8 cellular contexts compared by ENCODE assay signal in the genomic region with DNA sequence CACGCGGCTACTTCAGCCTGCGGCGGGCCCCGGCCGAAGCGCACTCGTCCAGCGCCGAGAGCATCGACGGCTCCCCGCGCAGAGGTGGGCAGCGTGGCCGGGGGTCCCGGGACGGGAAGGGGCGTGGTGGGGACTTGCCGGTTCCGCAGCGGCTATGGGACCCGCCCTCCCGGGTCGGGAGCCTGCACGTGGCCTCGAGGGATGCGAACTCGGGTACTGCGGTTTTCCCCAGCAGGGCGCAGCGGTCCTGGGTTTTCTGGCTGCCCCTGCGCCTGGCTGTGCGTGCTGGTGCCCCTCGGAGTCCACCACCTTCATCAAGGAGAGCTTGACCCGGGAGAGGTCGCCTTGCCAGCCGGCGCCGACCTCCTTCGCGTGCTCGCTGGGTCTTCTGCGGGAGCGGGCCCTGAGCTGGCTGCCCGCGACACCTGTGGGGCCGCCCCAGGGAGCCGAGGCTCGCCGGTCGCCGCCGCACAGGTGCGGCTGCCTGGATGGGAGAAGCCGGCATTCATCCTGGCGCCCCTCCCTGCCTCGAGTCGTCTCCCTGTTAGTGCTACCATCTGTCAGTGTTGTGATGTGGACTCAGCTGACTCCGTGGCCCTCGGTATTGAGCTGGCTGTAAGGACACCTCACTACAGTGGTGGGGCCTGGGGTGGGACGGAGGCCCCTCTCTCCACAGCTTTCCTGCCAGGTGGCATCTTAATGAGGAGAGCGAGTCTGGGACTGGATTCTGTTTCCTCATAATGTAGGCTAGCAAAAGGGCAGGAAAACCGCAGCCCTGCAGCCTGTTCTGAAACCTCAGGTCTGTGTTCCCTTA.
DNase-seq lines count a peak whose midpoint lies in the region; ATAC-seq and TF ChIP-seq lines count a peak whose summit lies in the region.

No MANE protein-coding gene starts in this region.

- H3K4me3 Mint-ChIP-seq in activated naive CD8-positive, alpha-beta T cell = peak overlapping the region; percentile 64
- H3K4me3 Mint-ChIP-seq in activated naive CD8-positive, alpha-beta T cell treated with anti-CD3 and anti-CD28 coated beads for 36 hours = no peak overlapping the region
- peak overlapping the region; percentile 53 for H3K4me3 Mint-ChIP-seq in activated T-helper 17 cell treated with anti-CD3 and anti-CD28 coated beads, Interleukin-2, amount 50 U/mL, for 72 hours

- intact Hi-C loops in upper lobe of right lung (cut with DNase I) = loop anchor here (10.0 kb wide), 1 partner anchor 54 kb away; no protein-coding TSS in a partner anchor

- peak overlapping the region; percentile 10 for H3K4me3 ChIP-seq in upper lobe of right lung

- no peaks in the 10 kb centered on the region for H3K9me3 ChIP-seq in upper lobe of right lung

- H3K27me3 Mint-ChIP-seq in activated naive CD8-positive, alpha-beta T cell = peaks cover 32% of the 10 kb centered on the region
- peaks cover 53% of the 10 kb centered on the region for H3K27me3 Mint-ChIP-seq in activated naive CD8-positive, alpha-beta T cell treated with anti-CD3 and anti-CD28 coated beads for 36 hours
- peaks cover 29% of the 10 kb centered on the region for H3K27me3 Mint-ChIP-seq in activated T-helper 17 cell treated with anti-CD3 and anti-CD28 coated beads, Interleukin-2, amount 50 U/mL, for 72 hours

- H3K4me1 Mint-ChIP-seq in activated naive CD8-positive, alpha-beta T cell (ENCODE audit: low read depth) = peaks cover 10% of the 10 kb centered on the region
- peaks cover 2% of the 10 kb centered on the region for H3K4me1 Mint-ChIP-seq in activated naive CD8-positive, alpha-beta T cell treated with anti-CD3 and anti-CD28 coated beads for 36 hours
- no peaks in the 10 kb centered on the region for H3K4me1 Mint-ChIP-seq in activated T-helper 17 cell treated with anti-CD3 and anti-CD28 coated beads, Interleukin-2, amount 50 U/mL, for 72 hours

- no peaks in the 10 kb centered on the region for H3K36me3 Mint-ChIP-seq in activated naive CD8-positive, alpha-beta T cell
- no peaks in the 10 kb centered on the region for H3K36me3 Mint-ChIP-seq in activated naive CD8-positive, alpha-beta T cell treated with anti-CD3 and anti-CD28 coated beads for 36 hours
- H3K36me3 Mint-ChIP-seq in activated T-helper 17 cell treated with anti-CD3 and anti-CD28 coated beads, Interleukin-2, amount 50 U/mL, for 72 hours (ENCODE audit: low read depth) = no peaks in the 10 kb centered on the region

- TF ChIP-seq CTCF in upper lobe of right lung (IDR thresholded peaks at IDR 0.05) = no peak

- ATAC-seq in activated T-helper 17 cell treated with anti-CD3 and anti-CD28 coated beads, Interleukin-2, amount 50 U/mL, for 72 hours (replicated peaks) = no peak
- no peak for ATAC-seq in upper lobe of right lung
- no peak for ATAC-seq in GM19452 (IDR thresholded peaks at IDR 0.05; ENCODE audit: unreplicated experiment)

- H3K4me1 ChIP-seq in upper lobe of right lung = peaks cover 8% of the 10 kb centered on the region

- no peaks in the 10 kb centered on the region for H3K27me3 ChIP-seq in upper lobe of right lung

- no peak for DNase-seq in activated naive CD8-positive, alpha-beta T cell treated with anti-CD3 and anti-CD28 coated beads for 36 hours
- peak; percentile 24 for DNase-seq in left kidney (ENCODE audit: low read depth, low spot score)
- no peak for DNase-seq in upper lobe of right lung
- DNase-seq in COLO829 (ENCODE audit: low spot score) = no peak
- no peak for DNase-seq in stimulated activated CD4-positive, alpha-beta T cell treated with anti-CD3 and anti-CD28 coated beads, Interleukin-4, amount 100 ng/mL, for 4 hours

- H3K36me3 ChIP-seq in upper lobe of right lung = no peaks in the 10 kb centered on the region

- H3K27ac ChIP-seq in upper lobe of right lung = no peak overlapping the region

- no peaks in the 10 kb centered on the region for H3K9me3 Mint-ChIP-seq in activated naive CD8-positive, alpha-beta T cell (ENCODE audit: low read depth)
- H3K9me3 Mint-ChIP-seq in activated naive CD8-positive, alpha-beta T cell treated with anti-CD3 and anti-CD28 coated beads for 36 hours = no peaks in the 10 kb centered on the region
- no peaks in the 10 kb centered on the region for H3K9me3 Mint-ChIP-seq in activated T-helper 17 cell treated with anti-CD3 and anti-CD28 coated beads, Interleukin-2, amount 50 U/mL, for 72 hours

- no peak overlapping the region for H3K27ac Mint-ChIP-seq in activated naive CD8-positive, alpha-beta T cell
- no peak overlapping the region for H3K27ac Mint-ChIP-seq in activated naive CD8-positive, alpha-beta T cell treated with anti-CD3 and anti-CD28 coated beads for 36 hours
- H3K27ac Mint-ChIP-seq in activated T-helper 17 cell treated with anti-CD3 and anti-CD28 coated beads, Interleukin-2, amount 50 U/mL, for 72 hours = no peak overlapping the region
